8 cellular contexts compared by ENCODE assay signal in the genomic region with DNA sequence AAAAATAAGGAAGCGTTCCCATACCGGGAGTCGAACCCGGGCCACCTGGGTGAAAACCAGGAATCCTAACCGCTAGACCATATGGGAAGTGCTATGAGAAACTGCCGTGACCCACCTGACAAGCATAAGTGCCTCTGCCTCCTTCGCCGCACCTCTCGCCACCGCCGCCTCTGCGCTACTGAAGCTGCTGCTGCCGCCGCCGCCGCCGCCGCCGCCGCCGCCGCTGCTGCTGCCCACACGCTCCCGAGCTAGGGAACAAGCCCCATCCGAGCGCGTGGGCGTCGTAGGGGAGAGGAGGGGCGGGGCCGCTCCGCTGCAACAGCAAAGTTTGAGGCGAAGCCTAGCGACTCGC. TPM values are rescaled to one million over a fixed set of nuclear protein-coding genes. Genes with fewer than 3 reads are reported as not detected.
DNase-seq lines count a peak whose midpoint lies in the region; ATAC-seq and TF ChIP-seq lines count a peak whose summit lies in the region.

No MANE protein-coding gene starts in this region.

- H3K4me3 ChIP-seq in choroid plexus epithelial cell (ENCODE audit: low read depth, low read length) (peak overlapping the region; percentile 74), left lung (peak overlapping the region; percentile 74 to 92)

- H3K27me3 Mint-ChIP-seq in activated CD4-positive, alpha-beta T cell treated with anti-CD3 and anti-CD28 coated beads, Interleukin-2, amount 10 ng/mL, durations not matched to agents 24 days and 14 days = peaks cover 5% of the 10 kb centered on the region

- TF ChIP-seq CTCF in choroid plexus epithelial cell (conservative IDR thresholded peaks at IDR 0.05; ENCODE audit: low read depth, low read length) = no peak
- no peak for TF ChIP-seq CTCF in left lung (IDR thresholded peaks at IDR 0.05)

- peaks cover 48% of the 10 kb centered on the region for H3K4me1 Mint-ChIP-seq in activated CD4-positive, alpha-beta T cell treated with anti-CD3 and anti-CD28 coated beads, Interleukin-2, amount 10 ng/mL, durations not matched to agents 24 days and 14 days

- peak; percentile 73 for DNase-seq in A172 (ENCODE audit: low spot score)
- peak; percentile 87 for DNase-seq in NCI-H446 (lab: John Stamatoyannopoulos, UW)
- DNase-seq in activated CD4-positive, alpha-beta T cell treated with anti-CD3 and anti-CD28 coated beads, Interleukin-2, amount 10 ng/mL, durations not matched to agents 24 days and 14 days = peak; percentile 94
- peak; percentile 73 for DNase-seq in choroid plexus epithelial cell (ENCODE audit: low read depth)
- DNase-seq in left lung = peak; percentile 88 to 97
- peak; percentile 90 for DNase-seq in stimulated activated CD4-positive, alpha-beta T cell treated with anti-CD3 and anti-CD28 coated beads, Interleukin-4, amount 100 ng/mL, for 24 hours

- H3K36me3 ChIP-seq in left lung = peaks cover 0 to 13% of the 10 kb centered on the region in 2 donors

- peak overlapping the region; percentile 97 to 98 for H3K27ac ChIP-seq in left lung

- H3K27me3 ChIP-seq in left lung = no peaks in the 10 kb centered on the region

- no peaks in the 10 kb centered on the region for H3K9me3 Mint-ChIP-seq in activated CD4-positive, alpha-beta T cell treated with anti-CD3 and anti-CD28 coated beads, Interleukin-2, amount 10 ng/mL, durations not matched to agents 24 days and 14 days

- H3K4me3 Mint-ChIP-seq in activated CD4-positive, alpha-beta T cell treated with anti-CD3 and anti-CD28 coated beads, Interleukin-2, amount 10 ng/mL, durations not matched to agents 24 days and 14 days = peak overlapping the region; percentile 100

- H3K9me3 ChIP-seq in left lung = no peaks in the 10 kb centered on the region

- H3K4me1 ChIP-seq in left lung = peaks cover 28 to 78% of the 10 kb centered on the region in 2 donors

- intact Hi-C loops in activated CD4-positive, alpha-beta T cell treated with anti-CD3 and anti-CD28 coated beads, Interleukin-2, amount 10 ng/mL, durations not matched to agents 24 days and 14 days (cut with micrococcal nuclease) = loop anchor here (1.0 to 5.0 kb wide), 13 partner anchors 41 to 857 kb away; partner anchors contain the start of genes ELF1, FOXO1, KBTBD6 and KBTBD7
- intact Hi-C loops in left lung (cut with DNase I) = no loop called here

- peaks cover 26% of the 10 kb centered on the region for H3K36me3 Mint-ChIP-seq in activated CD4-positive, alpha-beta T cell treated with anti-CD3 and anti-CD28 coated beads, Interleukin-2, amount 10 ng/mL, durations not matched to agents 24 days and 14 days (ENCODE audit: low read depth)

- ATAC-seq in GM18861 (IDR thresholded peaks at IDR 0.05; ENCODE audit: unreplicated experiment) (peak; percentile 6), HG03095 (IDR thresholded peaks at IDR 0.05; ENCODE audit: unreplicated experiment) (peak; percentile 20), left lung (peak; percentile 61)

- H3K27ac Mint-ChIP-seq in activated CD4-positive, alpha-beta T cell treated with anti-CD3 and anti-CD28 coated beads, Interleukin-2, amount 10 ng/mL, durations not matched to agents 24 days and 14 days = peak overlapping the region; percentile 100

RNA-seq across cellular contexts. Expression of gene WBP4, which starts 0.6 kb away (rescaled TPM):
- total RNA-seq in A172 (2014; rRNA removed; shearing (Covaris generic)) = 10.6 and 11.9 TPM in 2 replicates
- 13.3 and 14.1 TPM in 2 replicates for total RNA-seq in activated CD4-positive, alpha-beta T cell treated with anti-CD3 and anti-CD28 coated beads, Interleukin-2, amount 10 ng/mL, durations not matched to agents 24 days and 14 days
- total RNA-seq in left lung = 1 to 10 TPM; 7.2 to 8.0 TPM

RNA-seq across cellular contexts. Expression of gene ELF1, which starts 41.6 kb away (rescaled TPM):
- total RNA-seq in A172 (2014; rRNA removed; shearing (Covaris generic)) = 6.9 and 8.8 TPM in 2 replicates
- total RNA-seq in activated CD4-positive, alpha-beta T cell treated with anti-CD3 and anti-CD28 coated beads, Interleukin-2, amount 10 ng/mL, durations not matched to agents 24 days and 14 days = 65.0 and 65.8 TPM in 2 replicates
- total RNA-seq in left lung = 10 to 100 TPM; 58.5 to 84.6 TPM

Comparison
In these comparisons a context has a peak if more than half of its experiments do, and no peak if none do; other contexts are left out.
1. Peak in every context shown above with its lines: DNase-seq, ATAC-seq, H3K4me3 ChIP-seq and H3K27ac ChIP-seq.
2. ATAC-seq: peak in every context shown above with its lines; median percentile 61 in left lung; 20 in HG03095; 6 in GM18861.